Comparison of ENCODE assay signal across 38 cellular contexts in genomic region chr16:1116693-1117077, GRCh38. TPM values are rescaled to one million over a fixed set of nuclear protein-coding genes. Genes with fewer than 3 reads are reported as not detected.
"Had no signal": no experiment of that assay in that cellular context is flagged by ENCODE, and none has a peak within 500 bp of the region (broad histone marks: within the 10 kb centered on the region; RNA-seq: fewer than 3 reads in every experiment).

No MANE protein-coding gene starts in this region.

- H3K27me3 ChIP-seq: ascending aorta had no signal

- H3K27ac Mint-ChIP-seq: activated B cell treated with CpG ODN at 0.5 μM for 24 hours; activated CD4-positive, alpha-beta memory T cell treated with anti-CD3 and anti-CD28 coated beads for 36 hours; activated CD4-positive, alpha-beta T cell treated with anti-CD3 and anti-CD28 coated beads, Interleukin-2, amount 10 ng/mL, durations not matched to agents 24 days and 14 days; activated CD8-positive, alpha-beta T cell treated with anti-CD3 and anti-CD28 coated beads for 36 hours; activated naive CD4-positive, alpha-beta T cell treated with anti-CD3 and anti-CD28 coated beads for 36 hours; activated naive CD8-positive, alpha-beta T cell; activated naive CD8-positive, alpha-beta T cell treated with anti-CD3 and anti-CD28 coated beads, Interleukin-2, amount 10 ng/mL, durations not matched to agents 7 days and 5 days; activated naive CD8-positive, alpha-beta T cell treated with anti-CD3 and anti-CD28 coated beads, Interleukin-2, amount 50 U/mL, for 24 hours; activated T-cell treated with anti-CD3 and anti-CD28 coated beads, Interleukin-2, amount 50 U/mL, for 72 hours; activated T-helper 1 cell treated with anti-CD3 and anti-CD28 coated beads, Interleukin-12 subunit alpha, Interleukin-12 subunit beta, Interleukin-2, Interleukin-4 antibody, amounts not matched to agents 30 ng/mL and 10 ng/mL and 1 ng/mL, durations not matched to agents 14 hours and 24 hours and 36 hours; activated T-helper 17 cell treated with anti-CD3 and anti-CD28 coated beads, Interleukin-2, amount 50 U/mL, for 72 hours; brain; T-helper 1 cell treated with Interleukin-12 subunit alpha and Interleukin-12 subunit beta and Interleukin-4 antibody, amounts not matched to agents 30 μg/mL and 1 μg/mL, for 36 hours; T-helper 2 cell treated with Interferon-gamma antibody and Interleukin-4, amounts not matched to agents 5 μg/mL and 100 μg/mL, for 36 hours had no signal

- H3K36me3 ChIP-seq: ascending aorta had no signal

- H3K27me3 Mint-ChIP-seq: activated B cell treated with CpG ODN at 0.5 μM for 24 hours; activated CD4-positive, alpha-beta T cell treated with anti-CD3 and anti-CD28 coated beads, Interleukin-2, amount 10 ng/mL, durations not matched to agents 24 days and 14 days; activated CD8-positive, alpha-beta T cell treated with anti-CD3 and anti-CD28 coated beads for 36 hours; activated naive CD8-positive, alpha-beta T cell; activated naive CD8-positive, alpha-beta T cell treated with anti-CD3 and anti-CD28 coated beads, Interleukin-2, amount 10 ng/mL, durations not matched to agents 7 days and 5 days; activated T-helper 17 cell treated with anti-CD3 and anti-CD28 coated beads, Interleukin-2, amount 50 U/mL, for 72 hours; brain had no signal

- H3K27ac ChIP-seq: ascending aorta had no signal

- ATAC-seq: activated CD8-positive, alpha-beta T cell treated with anti-CD3 and anti-CD28 coated beads for 36 hours; activated naive CD8-positive, alpha-beta T cell treated with anti-CD3 and anti-CD28 coated beads, Interleukin-2, amount 50 U/mL, for 24 hours; activated T-cell treated with anti-CD3 and anti-CD28 coated beads, Interleukin-2, amount 50 U/mL, for 4 hours; activated T-cell treated with anti-CD3 and anti-CD28 coated beads, Interleukin-2, amount 50 U/mL, for 72 hours; activated T-helper 17 cell treated with anti-CD3 and anti-CD28 coated beads, Interleukin-2, amount 50 U/mL, for 72 hours had no signal

- H3K9me3 Mint-ChIP-seq: activated B cell treated with CpG ODN at 0.5 μM for 24 hours; activated CD4-positive, alpha-beta memory T cell treated with anti-CD3 and anti-CD28 coated beads for 36 hours; activated CD4-positive, alpha-beta T cell treated with anti-CD3 and anti-CD28 coated beads, Interleukin-2, amount 10 ng/mL, durations not matched to agents 24 days and 14 days; activated CD8-positive, alpha-beta T cell treated with anti-CD3 and anti-CD28 coated beads for 36 hours; activated naive CD4-positive, alpha-beta T cell treated with anti-CD3 and anti-CD28 coated beads for 36 hours; activated naive CD8-positive, alpha-beta T cell treated with anti-CD3 and anti-CD28 coated beads, Interleukin-2, amount 10 ng/mL, durations not matched to agents 7 days and 5 days; activated naive CD8-positive, alpha-beta T cell treated with anti-CD3 and anti-CD28 coated beads, Interleukin-2, amount 50 U/mL, for 24 hours; activated T-cell treated with anti-CD3 and anti-CD28 coated beads, Interleukin-2, amount 50 U/mL, for 4 hours; activated T-cell treated with anti-CD3 and anti-CD28 coated beads, Interleukin-2, amount 50 U/mL, for 72 hours; activated T-helper 1 cell treated with anti-CD3 and anti-CD28 coated beads, Interleukin-12 subunit alpha, Interleukin-12 subunit beta, Interleukin-2, Interleukin-4 antibody, amounts not matched to agents 30 ng/mL and 10 ng/mL and 1 ng/mL, durations not matched to agents 14 hours and 24 hours and 36 hours; activated T-helper 17 cell treated with anti-CD3 and anti-CD28 coated beads, Interleukin-2, amount 50 U/mL, for 72 hours; brain; T-helper 1 cell treated with Interleukin-12 subunit alpha and Interleukin-12 subunit beta and Interleukin-4 antibody, amounts not matched to agents 30 μg/mL and 1 μg/mL, for 36 hours; T-helper 2 cell treated with Interferon-gamma antibody and Interleukin-4, amounts not matched to agents 5 μg/mL and 100 μg/mL, for 36 hours had no signal

- H3K9me3 ChIP-seq: ascending aorta had no signal

- DNase-seq: activated B cell treated with CpG ODN at 0.5 μM for 24 hours; activated CD4-positive, alpha-beta memory T cell treated with anti-CD3 and anti-CD28 coated beads for 36 hours; activated CD4-positive, alpha-beta T cell treated with anti-CD3 and anti-CD28 coated beads for 4 hours; activated CD4-positive, alpha-beta T cell treated with anti-CD3 and anti-CD28 coated beads, Interleukin-2, amount 10 ng/mL, durations not matched to agents 24 days and 14 days; activated CD4-positive, alpha-beta T cell treated with anti-CD3 and anti-CD28 coated beads, Interleukin-2, amount 50 U/mL, for 1 hour; activated CD4-positive, alpha-beta T cell treated with anti-CD3 and anti-CD28 coated beads, Interleukin-2, amount 50 U/mL, for 4 hours; activated CD4-positive, CD25-positive, alpha-beta regulatory T cell treated with anti-CD3 and anti-CD28 coated beads, Interleukin-2, amount 50 U/mL, for 72 hours; activated CD8-positive, alpha-beta memory T cell treated with anti-CD3 and anti-CD28 coated beads, Interleukin-2, amount 50 U/mL, for 4 hours; activated CD8-positive, alpha-beta T cell treated with anti-CD3 and anti-CD28 coated beads for 36 hours; activated effector memory CD4-positive, alpha-beta T cell treated with anti-CD3 and anti-CD28 coated beads, Interleukin-2, amount 50 U/mL, for 16 hours; activated gamma-delta T cell treated with Interleukin-2 at 50 U/mL for 16 hours; activated naive CD4-positive, alpha-beta T cell; activated naive CD4-positive, alpha-beta T cell treated with anti-CD3 and anti-CD28 coated beads for 36 hours; activated naive CD4-positive, alpha-beta T cell treated with anti-CD3 and anti-CD28 coated beads, Interleukin-2, amount 50 U/mL, for 16 hours; activated naive CD8-positive, alpha-beta T cell treated with anti-CD3 and anti-CD28 coated beads, Interleukin-2, amount 10 ng/mL, durations not matched to agents 7 days and 5 days; activated naive CD8-positive, alpha-beta T cell treated with anti-CD3 and anti-CD28 coated beads, Interleukin-2, amount 50 U/mL, for 24 hours; activated T-cell treated with anti-CD3 and anti-CD28 coated beads for 4 hours; activated T-cell treated with anti-CD3 and anti-CD28 coated beads, Interleukin-2, amount 50 U/mL, for 1 hour; activated T-cell treated with anti-CD3 and anti-CD28 coated beads, Interleukin-2, amount 50 U/mL, for 4 hours; activated T-cell treated with anti-CD3 and anti-CD28 coated beads, Interleukin-2, amount 50 U/mL, for 72 hours; amygdala; central memory CD4-positive, alpha-beta T cell; SW 1271; T-helper 1 cell; T-helper 2 cell; T-helper 9 cell had no signal

- H3K4me3 ChIP-seq: ascending aorta had no signal

- H3K4me1 Mint-ChIP-seq: activated B cell treated with CpG ODN at 0.5 μM for 24 hours; activated CD4-positive, alpha-beta T cell treated with anti-CD3 and anti-CD28 coated beads, Interleukin-2, amount 10 ng/mL, durations not matched to agents 24 days and 14 days; activated naive CD8-positive, alpha-beta T cell treated with anti-CD3 and anti-CD28 coated beads, Interleukin-2, amount 10 ng/mL, durations not matched to agents 7 days and 5 days; activated naive CD8-positive, alpha-beta T cell treated with anti-CD3 and anti-CD28 coated beads, Interleukin-2, amount 50 U/mL, for 24 hours; activated T-helper 17 cell treated with anti-CD3 and anti-CD28 coated beads, Interleukin-2, amount 50 U/mL, for 72 hours; brain had no signal

- H3K4me1 ChIP-seq: ascending aorta had no signal

- H3K4me3 Mint-ChIP-seq: activated B cell treated with CpG ODN at 0.5 μM for 24 hours; activated CD4-positive, alpha-beta memory T cell treated with anti-CD3 and anti-CD28 coated beads for 36 hours; activated CD4-positive, alpha-beta T cell treated with anti-CD3 and anti-CD28 coated beads, Interleukin-2, amount 10 ng/mL, durations not matched to agents 24 days and 14 days; activated CD8-positive, alpha-beta T cell treated with anti-CD3 and anti-CD28 coated beads for 36 hours; activated naive CD4-positive, alpha-beta T cell treated with anti-CD3 and anti-CD28 coated beads for 36 hours; activated naive CD8-positive, alpha-beta T cell; activated naive CD8-positive, alpha-beta T cell treated with anti-CD3 and anti-CD28 coated beads, Interleukin-2, amount 10 ng/mL, durations not matched to agents 7 days and 5 days; activated naive CD8-positive, alpha-beta T cell treated with anti-CD3 and anti-CD28 coated beads, Interleukin-2, amount 50 U/mL, for 24 hours; activated T-cell treated with anti-CD3 and anti-CD28 coated beads, Interleukin-2, amount 50 U/mL, for 4 hours; activated T-cell treated with anti-CD3 and anti-CD28 coated beads, Interleukin-2, amount 50 U/mL, for 72 hours; activated T-helper 1 cell treated with anti-CD3 and anti-CD28 coated beads, Interleukin-12 subunit alpha, Interleukin-12 subunit beta, Interleukin-2, Interleukin-4 antibody, amounts not matched to agents 30 ng/mL and 10 ng/mL and 1 ng/mL, durations not matched to agents 14 hours and 24 hours and 36 hours; activated T-helper 17 cell treated with anti-CD3 and anti-CD28 coated beads, Interleukin-2, amount 50 U/mL, for 72 hours; brain; T-helper 1 cell treated with Interleukin-12 subunit alpha and Interleukin-12 subunit beta and Interleukin-4 antibody, amounts not matched to agents 30 μg/mL and 1 μg/mL, for 36 hours; T-helper 2 cell treated with Interferon-gamma antibody and Interleukin-4, amounts not matched to agents 5 μg/mL and 100 μg/mL, for 36 hours had no signal

- FAIRE-seq: TTC549 had no signal

RNA-seq across cellular contexts. Expression of gene C1QTNF8, which starts 20.6 kb away (rescaled TPM):
- total RNA-seq: activated B cell treated with CpG ODN at 0.5 μM for 24 hours; activated CD4-positive, alpha-beta memory T cell treated with anti-CD3 and anti-CD28 coated beads for 36 hours; activated CD4-positive, alpha-beta T cell treated with anti-CD3 and anti-CD28 coated beads, Interleukin-2, amount 10 ng/mL, durations not matched to agents 24 days and 14 days; activated CD8-positive, alpha-beta memory T cell treated with anti-CD3 and anti-CD28 coated beads for 36 hours; activated CD8-positive, alpha-beta T cell treated with anti-CD3 and anti-CD28 coated beads for 36 hours; activated naive CD4-positive, alpha-beta T cell treated with anti-CD3 and anti-CD28 coated beads for 36 hours; activated naive CD8-positive, alpha-beta T cell treated with anti-CD3 and anti-CD28 coated beads, Interleukin-2, amount 10 ng/mL, durations not matched to agents 7 days and 5 days; activated T-cell treated with anti-CD3 and anti-CD28 coated beads, Interleukin-2, amount 50 U/mL, for 4 hours; activated T-cell treated with anti-CD3 and anti-CD28 coated beads, Interleukin-2, amount 50 U/mL, for 72 hours; activated T-helper 1 cell treated with anti-CD3 and anti-CD28 coated beads, Interleukin-12 subunit alpha, Interleukin-12 subunit beta, Interleukin-2, Interleukin-4 antibody, amounts not matched to agents 30 ng/mL and 10 ng/mL and 1 ng/mL, durations not matched to agents 14 hours and 24 hours and 36 hours; activated T-helper 17 cell treated with anti-CD3 and anti-CD28 coated beads, Interleukin-2, amount 50 U/mL, for 72 hours; ascending aorta; cardiac septum; cerebellum had no signal
- polyA plus RNA-seq: adipose tissue had no signal

RNA-seq across cellular contexts. Expression of gene SSTR5, which starts 44.1 kb away (rescaled TPM):
- total RNA-seq: activated B cell treated with CpG ODN at 0.5 μM for 24 hours; activated CD4-positive, alpha-beta memory T cell treated with anti-CD3 and anti-CD28 coated beads for 36 hours; activated CD4-positive, alpha-beta T cell treated with anti-CD3 and anti-CD28 coated beads, Interleukin-2, amount 10 ng/mL, durations not matched to agents 24 days and 14 days; activated CD8-positive, alpha-beta memory T cell treated with anti-CD3 and anti-CD28 coated beads for 36 hours; activated CD8-positive, alpha-beta T cell treated with anti-CD3 and anti-CD28 coated beads for 36 hours; activated naive CD4-positive, alpha-beta T cell treated with anti-CD3 and anti-CD28 coated beads for 36 hours; activated naive CD8-positive, alpha-beta T cell treated with anti-CD3 and anti-CD28 coated beads, Interleukin-2, amount 10 ng/mL, durations not matched to agents 7 days and 5 days; activated T-cell treated with anti-CD3 and anti-CD28 coated beads, Interleukin-2, amount 50 U/mL, for 4 hours; activated T-cell treated with anti-CD3 and anti-CD28 coated beads, Interleukin-2, amount 50 U/mL, for 72 hours; activated T-helper 1 cell treated with anti-CD3 and anti-CD28 coated beads, Interleukin-12 subunit alpha, Interleukin-12 subunit beta, Interleukin-2, Interleukin-4 antibody, amounts not matched to agents 30 ng/mL and 10 ng/mL and 1 ng/mL, durations not matched to agents 14 hours and 24 hours and 36 hours; activated T-helper 17 cell treated with anti-CD3 and anti-CD28 coated beads, Interleukin-2, amount 50 U/mL, for 72 hours; ascending aorta; cerebellum had no signal
